Comparison of ENCODE assay signal across 11 cellular contexts in the genomic region with DNA sequence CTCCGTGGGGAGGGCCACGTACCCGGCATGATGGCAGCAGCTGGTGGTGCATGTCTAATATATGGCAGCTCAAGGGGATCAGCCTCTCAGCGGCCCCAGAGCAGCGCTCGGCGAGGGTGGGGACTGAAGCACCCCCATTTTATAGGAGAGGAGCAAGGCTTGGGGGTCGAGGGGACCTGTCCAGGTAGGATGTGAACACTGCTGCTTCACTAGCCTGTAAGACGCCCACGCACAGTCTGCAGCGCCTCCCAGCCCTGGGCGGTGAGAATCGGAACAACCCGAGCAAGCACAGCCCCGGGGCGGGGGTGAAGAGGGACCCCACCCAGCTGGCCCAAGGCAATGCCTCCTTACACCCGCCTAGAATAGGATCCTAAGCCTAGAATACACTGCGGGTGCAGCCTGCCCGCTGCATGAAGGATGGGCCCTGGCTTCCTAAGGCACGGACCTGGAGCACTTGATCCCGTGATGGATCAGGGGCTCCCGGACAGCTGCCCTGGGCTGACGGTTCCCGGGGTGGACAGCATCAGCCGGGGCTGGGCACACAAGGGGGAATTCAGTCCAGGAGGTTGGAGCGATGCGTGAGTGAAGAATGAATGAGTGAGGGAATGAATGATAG. TPM values are rescaled to one million over a fixed set of nuclear protein-coding genes. Genes with fewer than 3 reads are reported as not detected.
DNase-seq lines count a peak whose midpoint lies in the region; ATAC-seq and TF ChIP-seq lines count a peak whose summit lies in the region.
"Had no signal": no experiment of that assay in that cellular context is flagged by ENCODE, and none has a peak within 500 bp of the region (broad histone marks: within the 10 kb centered on the region; RNA-seq: fewer than 3 reads in every experiment).

No MANE protein-coding gene starts in this region.

- no peak overlapping the region for H3K56ac ChIP-seq in mesendoderm (ENCODE audit: low read length)

- peak; percentile 24; the same call in 1 of the 2 replicates for TF ChIP-seq CTCF in BJ (IDR thresholded peaks at IDR 0.05; ENCODE audit: insufficient read depth, low read depth, low read length)
- no peak for TF ChIP-seq CTCF in MM.1S (IDR thresholded peaks at IDR 0.05; ENCODE audit: low read length)

- WGBS in GM23248 (ENCODE audit: low coverage in 1 of 2, low lambda C conversion rate in 2 of 2, missing lambda C conversion rate in 2 of 2), 2 experiments = 21 to 22% methylated on average over 27 of the region's 27 CpGs
- no CpG with 5 or more reads among the region's 27 CpGs for WGBS in mesendoderm (ENCODE audit: extremely low coverage, insufficient coverage, low lambda C conversion rate)

- H3K4me2 ChIP-seq in GM23248 (ENCODE audit: unreplicated experiment) = no peak overlapping the region
- H3K4me2 ChIP-seq in mesendoderm (ENCODE audit: low read length) = no peak overlapping the region
- no peak overlapping the region for H3K4me2 ChIP-seq in MM.1S (ENCODE audit: low read depth, low read length)

- H2BK120ac ChIP-seq in mesendoderm (ENCODE audit: low read depth, low read length) = no peak overlapping the region

- no peaks in the 10 kb centered on the region for H3K79me2 ChIP-seq in GM23248 (ENCODE audit: insufficient read depth)
- H3K79me2 ChIP-seq in mesendoderm (ENCODE audit: control insufficient read depth, insufficient read depth, low read length) = no peaks in the 10 kb centered on the region
- no peaks in the 10 kb centered on the region for H3K79me2 ChIP-seq in MM.1S (ENCODE audit: low read length)

- H4K20me1 ChIP-seq in GM23248 (ENCODE audit: insufficient read depth) (no peaks in the 10 kb centered on the region), MM.1S (ENCODE audit: insufficient read depth, low read length) (no peaks in the 10 kb centered on the region)

- H3K9me2 ChIP-seq in GM23248 (ENCODE audit: insufficient read depth) (no peaks in the 10 kb centered on the region), MM.1S (replicated peaks; ENCODE audit: insufficient read depth, low read length) (no peaks in the 10 kb centered on the region)

- no peak overlapping the region for H3K23ac ChIP-seq in mesendoderm (ENCODE audit: low read length)

- H3K36me3 ChIP-seq in BJ (ENCODE audit: control insufficient read depth, insufficient read depth, low read length) (no peaks in the 10 kb centered on the region), GM23248 (ENCODE audit: low read depth) (no peaks in the 10 kb centered on the region), mesendoderm (ENCODE audit: control insufficient read depth, insufficient read depth, low read length) (no peaks in the 10 kb centered on the region), MM.1S (replicated peaks; ENCODE audit: insufficient read depth, low read length) (no peaks in the 10 kb centered on the region)

- H3K27me3 ChIP-seq in BJ (ENCODE audit: control insufficient read depth, insufficient read depth, low read length) (peaks cover 1% of the 10 kb centered on the region; the same call in 1 of the 2 replicates), GM23248 (replicated peaks; ENCODE audit: insufficient read depth) (no peaks in the 10 kb centered on the region; the same call in 1 of the 2 replicates), mesendoderm (ENCODE audit: insufficient read depth, low read length, poor library complexity) (no peaks in the 10 kb centered on the region), MM.1S (replicated peaks; ENCODE audit: insufficient read depth, low read length) (peaks cover 78% of the 10 kb centered on the region)

- in situ Hi-C loops in GM23248 (cut with MboI) = no loop called here

- H3K27ac ChIP-seq in GM23248 (no peak overlapping the region), mesendoderm (ENCODE audit: low read depth, low read length) (no peak overlapping the region), MM.1S (ENCODE audit: low read length) (no peak overlapping the region)
- H3K27ac ChIP-seq: HL-60 had no signal

- no peak for ATAC-seq in HG02642 (IDR thresholded peaks at IDR 0.05; ENCODE audit: poor library complexity, unreplicated experiment)
- no peak for ATAC-seq in HG02588 (IDR thresholded peaks at IDR 0.05; ENCODE audit: unreplicated experiment)

- no peak for DNase-seq in BJ (ENCODE audit: low read depth)
- DNase-seq in GM23248 = peak; percentile 48
- peak; percentile 45 for DNase-seq in cerebellum (ENCODE audit: low spot score)
- peak; percentile 62 for DNase-seq in mesendoderm
- no peak for DNase-seq in MM.1S
- no peak for DNase-seq in dedifferentiated amniotic fluid mesenchymal stem cell (ENCODE audit: extremely low spot score)
- DNase-seq: activated gamma-delta T cell; stimulated activated CD4-positive, alpha-beta T cell treated with anti-CD3 and anti-CD28 coated beads, Interleukin-4, amount 100 ng/mL, for 4 hours had no signal

- no peak overlapping the region for H3K4ac ChIP-seq in mesendoderm (ENCODE audit: low read depth, low read length)

- POLR2A ChIA-PET in BJ (lab: Charles Lee) = no interaction called here

- H3F3A ChIP-seq in GM23248 (ENCODE audit: insufficient read depth) (no peaks in the 10 kb centered on the region), MM.1S (ENCODE audit: insufficient read depth, low read length) (no peaks in the 10 kb centered on the region)

- H4K8ac ChIP-seq in mesendoderm (ENCODE audit: low read depth, low read length) = no peak overlapping the region

- H3K79me1 ChIP-seq in mesendoderm (ENCODE audit: low read length) = no peaks in the 10 kb centered on the region

- H3K4me3 ChIP-seq in BJ (ENCODE audit: low read depth, low read length) = no peak overlapping the region
- H3K4me3 ChIP-seq in GM23248 = no peak overlapping the region
- H3K4me3 ChIP-seq in mesendoderm (ENCODE audit: low read length) = no peak overlapping the region
- no peak overlapping the region for H3K4me3 ChIP-seq in MM.1S (ENCODE audit: low read length)

- no peak overlapping the region for H4K5ac ChIP-seq in mesendoderm (ENCODE audit: low read length)

- no peak overlapping the region for H2BK15ac ChIP-seq in mesendoderm (replicated peaks; ENCODE audit: low read depth)

- H2BK5ac ChIP-seq in mesendoderm (ENCODE audit: low read length) = no peak overlapping the region

- H3K9ac ChIP-seq in GM23248 (no peak overlapping the region), mesendoderm (ENCODE audit: low read length) (no peak overlapping the region), MM.1S (ENCODE audit: low read length) (no peak overlapping the region)

- H3K9me3 ChIP-seq in GM23248 (ENCODE audit: low read depth) (no peaks in the 10 kb centered on the region), MM.1S (replicated peaks; ENCODE audit: insufficient read depth, low read length) (no peaks in the 10 kb centered on the region)

- H3K4me1 ChIP-seq in GM23248 (ENCODE audit: insufficient read depth) = no peaks in the 10 kb centered on the region
- no peaks in the 10 kb centered on the region for H3K4me1 ChIP-seq in mesendoderm (ENCODE audit: control insufficient read depth, low read depth, low read length)
- H3K4me1 ChIP-seq in MM.1S (ENCODE audit: low read length) = no peaks in the 10 kb centered on the region

- H2AFZ ChIP-seq in GM23248 = no peak overlapping the region
- no peak overlapping the region for H2AFZ ChIP-seq in MM.1S (ENCODE audit: low read length)

- no peak overlapping the region for H3K18ac ChIP-seq in mesendoderm (ENCODE audit: low read length)

- CTCF ChIA-PET in BJ (lab: Yijun Ruan, JAX) = interaction anchor here (1.2 to 1.8 kb wide), 3 partner anchors 9 to 17 kb away, joined by 3 to 4 read pairs (median 3); no protein-coding TSS in a partner anchor

- H2AK5ac ChIP-seq in mesendoderm (ENCODE audit: low read length) = no peak overlapping the region

RNA-seq across cellular contexts. Expression of gene ADRA2C, which starts 17.6 kb away (rescaled TPM):
- polyA plus RNA-seq in BJ (2011; rRNA removed) = 0.15 and 0.20 TPM in 2 replicates
- polyA minus RNA-seq in BJ (2011; rRNA and poly(A)+ RNA removed) = 0.38 and 0.57 TPM in 2 replicates
- total RNA-seq in GM23248 (2014; rRNA removed; shearing (Covaris generic)) = 2.2 and 3.9 TPM in 2 replicates
- polyA plus RNA-seq in GM23248 (2016; fragmentation: Nextera tagmentation; extraction: Ambion mirVana) = 0.09 and 0.14 TPM in 2 replicates
- 5.3 TPM for total RNA-seq in cerebellum
- polyA plus RNA-seq in mesendoderm (2013, experiment 1 of 2) = 10.8 TPM
- polyA plus RNA-seq in mesendoderm (2013, experiment 2 of 2) = 10.5 TPM

Comparison
In these comparisons a context has a peak if more than half of its experiments do, and no peak if none do; other contexts are left out.
1. DNase-seq: peak in GM23248 (single experiment), cerebellum (single experiment) and mesendoderm (single experiment); none in BJ (single experiment), MM.1S (single experiment) and dedifferentiated amniotic fluid mesenchymal stem cell (single experiment).